9 cellular contexts compared by ENCODE assay signal in the genomic region with DNA sequence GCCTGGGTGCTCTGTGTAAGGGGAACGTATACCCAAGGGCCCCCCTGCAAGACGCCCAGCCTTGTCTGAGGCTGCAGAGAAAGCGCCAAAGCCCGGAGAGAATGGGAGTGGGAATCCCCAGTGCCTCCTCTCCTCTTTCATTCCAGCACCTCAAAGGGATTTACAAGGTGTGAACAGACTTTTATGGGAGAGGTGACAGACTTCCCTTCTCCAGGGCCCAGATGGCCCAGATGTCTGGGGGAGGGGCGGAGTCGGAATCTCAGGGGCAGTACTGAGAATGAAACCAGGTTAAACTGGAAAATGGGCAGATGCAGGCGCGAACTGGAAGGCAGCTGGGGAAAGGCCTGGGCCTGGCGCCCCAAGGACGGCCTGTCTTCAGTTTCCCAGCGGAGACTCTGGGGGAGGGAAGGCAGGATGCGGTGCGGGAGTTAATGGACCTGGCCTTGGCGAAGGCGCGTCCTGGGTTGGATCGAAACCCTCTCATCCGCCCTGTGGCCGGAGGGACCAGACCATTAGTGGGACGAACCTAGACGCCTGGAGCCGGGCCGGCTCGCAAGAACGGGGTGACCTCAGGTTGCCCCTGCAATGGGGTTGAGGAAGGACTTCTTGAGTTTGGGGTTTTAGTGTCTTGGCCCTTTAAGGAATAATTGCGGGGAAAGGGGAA. TPM values are rescaled to one million over a fixed set of nuclear protein-coding genes. Genes with fewer than 3 reads are reported as not detected.
DNase-seq lines count a peak whose midpoint lies in the region; ATAC-seq and TF ChIP-seq lines count a peak whose summit lies in the region.
"Had no signal": no experiment of that assay in that cellular context is flagged by ENCODE, and none has a peak within 500 bp of the region (broad histone marks: within the 10 kb centered on the region; RNA-seq: fewer than 3 reads in every experiment).

No MANE protein-coding gene starts in this region.

- H3K27me3 ChIP-seq in left ventricle myocardium inferior (ENCODE audit: low read depth) (no peaks in the 10 kb centered on the region), gastrocnemius medialis (no peaks in the 10 kb centered on the region)

- peak overlapping the region; percentile 94 for H3K4me3 Mint-ChIP-seq in activated T-helper 17 cell treated with anti-CD3 and anti-CD28 coated beads, Interleukin-2, amount 50 U/mL, for 72 hours

- H3K4me1 ChIP-seq in left ventricle myocardium inferior: peaks cover 82% of the 10 kb centered on the region
- H3K4me1 ChIP-seq in gastrocnemius medialis: peaks cover 48 to 59% of the 10 kb centered on the region in 2 donors

- H3K9me3 Mint-ChIP-seq in activated T-helper 17 cell treated with anti-CD3 and anti-CD28 coated beads, Interleukin-2, amount 50 U/mL, for 72 hours: no peaks in the 10 kb centered on the region

- peak overlapping the region; percentile 96 for H3K27ac Mint-ChIP-seq in activated T-helper 17 cell treated with anti-CD3 and anti-CD28 coated beads, Interleukin-2, amount 50 U/mL, for 72 hours

- H3K4me3 ChIP-seq in AG04449 (ENCODE audit: low read depth, low read length): peak overlapping the region; percentile 38
- H3K4me3 ChIP-seq in Jurkat, Clone E6-1 (ENCODE audit: low read length): peak overlapping the region; percentile 46
- peak overlapping the region; percentile 93 for H3K4me3 ChIP-seq in left ventricle myocardium inferior
- peak overlapping the region; percentile 41 to 98 (median 60) for H3K4me3 ChIP-seq in gastrocnemius medialis

- no peaks in the 10 kb centered on the region for H3K27me3 Mint-ChIP-seq in activated T-helper 17 cell treated with anti-CD3 and anti-CD28 coated beads, Interleukin-2, amount 50 U/mL, for 72 hours

- intact Hi-C loops in left ventricle myocardium inferior (cut with micrococcal nuclease): no loop called here
- intact Hi-C loops in gastrocnemius medialis (cut with DNase I; ENCODE audit: low total_unique reads): loop anchor here (1.0 to 10.0 kb wide), 7 partner anchors 14 to 886 kb away; partner anchors contain the start of genes NDUFA11, PET100, SLC25A23 and TNFSF9

- no peak for ATAC-seq in activated T-helper 17 cell treated with anti-CD3 and anti-CD28 coated beads, Interleukin-2, amount 50 U/mL, for 72 hours (replicated peaks)
- ATAC-seq in gastrocnemius medialis (peak in 1 of 2 donors; percentile 1), HG03280 (IDR thresholded peaks at IDR 0.05; ENCODE audit: unreplicated experiment) (no peak), HG03432 (IDR thresholded peaks at IDR 0.05; ENCODE audit: unreplicated experiment) (no peak)

- H3K36me3 ChIP-seq in left ventricle myocardium inferior (peaks cover 17% of the 10 kb centered on the region), gastrocnemius medialis (peaks cover 0 to 11% of the 10 kb centered on the region in 2 donors)

- in situ Hi-C loops in gastrocnemius medialis (cut with MboI; ENCODE audit: low sequenced_read_pairs in 4 of 4): loop anchor here in 2 of 4 donors (10.0 to 25.0 kb wide), 3 partner anchors 126 to 352 kb away; partner anchors contain the start of genes GTF2F1 (in 1 of the 2), PSPN (in 1 of the 2) and TUBB4A (in 1 of the 2)

- peak overlapping the region; percentile 97 for H3K27ac ChIP-seq in left ventricle myocardium inferior (replicated peaks)
- H3K27ac ChIP-seq in gastrocnemius medialis: peak overlapping the region; percentile 96 to 100 (median 98)

- H3K36me3 Mint-ChIP-seq in activated T-helper 17 cell treated with anti-CD3 and anti-CD28 coated beads, Interleukin-2, amount 50 U/mL, for 72 hours (ENCODE audit: low read depth): peaks cover 59% of the 10 kb centered on the region

- peaks cover 23% of the 10 kb centered on the region for H3K4me1 Mint-ChIP-seq in activated T-helper 17 cell treated with anti-CD3 and anti-CD28 coated beads, Interleukin-2, amount 50 U/mL, for 72 hours

- TF ChIP-seq CTCF in AG04449 (IDR thresholded peaks at IDR 0.05; ENCODE audit: insufficient read depth, low read length, missing control alignments) (no peak), left ventricle myocardium inferior (IDR thresholded peaks at IDR 0.05; ENCODE audit: borderline replicate concordance) (no peak), gastrocnemius medialis (IDR thresholded peaks at IDR 0.05 in 4 of 5, conservative IDR thresholded peaks at IDR 0.05 in 1 of 5) (peak in 2 of 5 experiments; percentile 5)

- H3K9me3 ChIP-seq in left ventricle myocardium inferior (replicated peaks) (no peaks in the 10 kb centered on the region), gastrocnemius medialis (no peaks in the 10 kb centered on the region)

- CTCF ChIA-PET in AG04449 (lab: Yijun Ruan, JAX): interaction anchor here (0.9 to 4.4 kb wide), 11 partner anchors 9 to 613 kb away, joined by 3 to 131 read pairs (median 4); no protein-coding TSS in a partner anchor

- POLR2A ChIA-PET in AG04449 (lab: Yijun Ruan, JAX): interaction anchor here (0.7 to 1.1 kb wide), 2 partner anchors 62 to 233 kb away, joined by 3 to 4 read pairs; no protein-coding TSS in a partner anchor

- TF ChIP-seq POLR2A in gastrocnemius medialis (IDR thresholded peaks at IDR 0.05): no peak

- DNase-seq in AG04449 (ENCODE audit: low read depth, low spot score) (no peak), left ventricle myocardium inferior (peak; percentile 60), gastrocnemius medialis (peak in 1 of 2 donors; percentile 59), OCI-M1 (lab: John Stamatoyannopoulos, UW) (no peak)
- no peak for DNase-seq in Jurkat, Clone E6-1 (ENCODE audit: low read depth, low spot score)

RNA-seq across cellular contexts. Expression of gene TRIP10, which starts 0.6 kb away (rescaled TPM):
- polyA plus RNA-seq in Jurkat, Clone E6-1 (2012; ENCODE audit: insufficient read depth, insufficient read length): 5.0 TPM
- total RNA-seq in activated T-helper 17 cell treated with anti-CD3 and anti-CD28 coated beads, Interleukin-2, amount 50 U/mL, for 72 hours: 10 to 100 TPM; 38.0 to 99.4 TPM
- total RNA-seq in left ventricle myocardium inferior: 133 TPM
- 100 to 1,000 TPM; 130 to 237 (median 178) TPM for total RNA-seq in gastrocnemius medialis

RNA-seq across cellular contexts. Expression of gene GPR108, which starts 1.5 kb away (rescaled TPM):
- 78.2 TPM for polyA plus RNA-seq in Jurkat, Clone E6-1 (2012; ENCODE audit: insufficient read depth, insufficient read length)
- total RNA-seq in activated T-helper 17 cell treated with anti-CD3 and anti-CD28 coated beads, Interleukin-2, amount 50 U/mL, for 72 hours: 10 to 100 TPM; 49.8 to 64.7 TPM
- total RNA-seq in left ventricle myocardium inferior: 22.4 TPM
- total RNA-seq in gastrocnemius medialis: 10 to 100 TPM; 22.6 to 40.3 (median 32.3) TPM

RNA-seq across cellular contexts. Expression of gene C3, which starts 18.4 kb away (rescaled TPM):
- polyA plus RNA-seq in Jurkat, Clone E6-1 (2012; ENCODE audit: insufficient read depth, insufficient read length): not detected
- 1 to 10 TPM in 1 of 2 donors, under 1 TPM in 1; 0.99 to 4.3 TPM for total RNA-seq in activated T-helper 17 cell treated with anti-CD3 and anti-CD28 coated beads, Interleukin-2, amount 50 U/mL, for 72 hours
- total RNA-seq in left ventricle myocardium inferior: 133 TPM
- total RNA-seq in gastrocnemius medialis: 100 to 1,000 TPM in 1 of 4 donors, 10 to 100 TPM in 3; 25.9 to 121 (median 70.6) TPM

RNA-seq across cellular contexts. Expression of gene SH2D3A, which starts 28.4 kb away (rescaled TPM):
- polyA plus RNA-seq in Jurkat, Clone E6-1 (2012; ENCODE audit: insufficient read depth, insufficient read length): 15.7 TPM
- 10 to 100 TPM; 21.1 to 21.2 TPM for total RNA-seq in activated T-helper 17 cell treated with anti-CD3 and anti-CD28 coated beads, Interleukin-2, amount 50 U/mL, for 72 hours
- total RNA-seq in left ventricle myocardium inferior (0.14 TPM), gastrocnemius medialis (not detected)

RNA-seq across cellular contexts. Expression of gene VAV1, which starts 33.6 kb away (rescaled TPM):
- 91.5 TPM for polyA plus RNA-seq in Jurkat, Clone E6-1 (2012; ENCODE audit: insufficient read depth, insufficient read length)
- 100 to 1,000 TPM; 110 to 114 TPM for total RNA-seq in activated T-helper 17 cell treated with anti-CD3 and anti-CD28 coated beads, Interleukin-2, amount 50 U/mL, for 72 hours
- total RNA-seq in left ventricle myocardium inferior (1.8 TPM), gastrocnemius medialis (1 to 10 TPM in 2 of 4 donors, under 1 TPM in 2; 0.63 to 1.8 (median 0.96) TPM)
- total RNA-seq: glomerular endothelial cell had no signal

Comparison
In these comparisons a context has a peak if more than half of its experiments do, and no peak if none do; other contexts are left out.
1. H3K4me3 ChIP-seq: peak in every context shown above with its lines; median percentile 93 in left ventricle myocardium inferior; 60 in gastrocnemius medialis; 46 in Jurkat, Clone E6-1; 38 in AG04449.
2. RNA of gene C3, which starts 18.4 kb away (total RNA-seq): 133 TPM in left ventricle myocardium inferior (single experiment) and 25.9 to 121 TPM in gastrocnemius medialis; 0.99 to 4.3 TPM in activated T-helper 17 cell treated with anti-CD3 and anti-CD28 coated beads, Interleukin-2, amount 50 U/mL, for 72 hours; every median in the first group is over 4 times any median in the second.